ENCODE assay signal across 14 cellular contexts in genomic region chr12:94435511-94435927, GRCh38. TPM values are rescaled to one million over a fixed set of nuclear protein-coding genes. Genes with fewer than 3 reads are reported as not detected.
DNase-seq lines count a peak whose midpoint lies in the region; ATAC-seq and TF ChIP-seq lines count a peak whose summit lies in the region.
"Had no signal": no experiment of that assay in that cellular context is flagged by ENCODE, and none has a peak within 500 bp of the region (broad histone marks: within the 10 kb centered on the region; RNA-seq: fewer than 3 reads in every experiment).

No MANE protein-coding gene starts in this region.

- H3K4me3 ChIP-seq in transverse colon = no peak overlapping the region
- H3K4me3 ChIP-seq: colonic mucosa, hepatocyte had no signal

- ATAC-seq in GM18502 (IDR thresholded peaks at IDR 0.05; ENCODE audit: poor library complexity, unreplicated experiment) (peak; percentile 57), HG03064 (IDR thresholded peaks at IDR 0.05; ENCODE audit: low read depth, unreplicated experiment) (peak; percentile 84), WTC11 (peak; percentile 83), T-cell (replicated peaks in 1 of 4) (no peak)

- intact Hi-C loops in transverse colon (cut with DNase I; ENCODE audit: low total_unique reads) = loop anchor here (5.0 to 10.0 kb wide), 2 partner anchors 208 to 291 kb away; partner anchors contain the start of gene PLXNC1

- H3K4me1 Mint-ChIP-seq in WTC11 = peaks cover 46% of the 10 kb centered on the region
- H3K4me1 Mint-ChIP-seq in T-cell = peaks cover 17 to 35% (median 27%) of the 10 kb centered on the region in 3 donors

- no peak for TF ChIP-seq CTCF in WTC11 (IDR thresholded peaks at IDR 0.05)
- TF ChIP-seq CTCF in transverse colon (IDR thresholded peaks at IDR 0.05) = no peak

- POLR2A ChIA-PET in WTC11 (lab: Charles Lee) = no interaction called here
- POLR2A ChIA-PET in T-cell (lab: Charles Lee) = no interaction called here

- CTCF ChIA-PET in WTC11 (lab: Charles Lee) (interaction anchor here (1.1 to 1.2 kb wide), 2 partner anchors 9 to 72 kb away, joined by 3 to 7 read pairs; no protein-coding TSS in a partner anchor), T-cell (lab: Charles Lee) (interaction anchor here in 1 of 2 donors (0.6 to 0.7 kb wide), 2 partner anchors 170 to 824 kb away, joined by 3 to 4 read pairs; no protein-coding TSS in a partner anchor)

- H3K27ac Mint-ChIP-seq in WTC11 = peak overlapping the region; percentile 73
- no peak overlapping the region for H3K27ac Mint-ChIP-seq in T-cell

- H3K4me3 Mint-ChIP-seq in WTC11 (no peak overlapping the region; the same call in 1 of the 2 replicates), T-cell (peak overlapping the region in 1 of 3 donors; percentile 34)

- H3K9me3 Mint-ChIP-seq in WTC11 (peaks cover 36% of the 10 kb centered on the region), T-cell (peaks cover 12 to 22% (median 12%) of the 10 kb centered on the region in 3 donors)

- H3K27me3 ChIP-seq in transverse colon = no peaks in the 10 kb centered on the region
- H3K27me3 ChIP-seq: colonic mucosa, hepatocyte had no signal

- no peak overlapping the region for H3K27ac ChIP-seq in transverse colon
- H3K27ac ChIP-seq: colonic mucosa, hepatocyte had no signal

- in situ Hi-C loops in transverse colon (cut with MboI; ENCODE audit: low pct_ligation_motif_present in 1 of 4, low pct_unique_long_range_greater_than_20kb in 1 of 4, low sequenced_read_pairs in 3 of 4) = loop anchor here (10.0 to 25.0 kb wide), 2 partner anchors 298 to 301 kb away; partner anchors contain the start of gene PLXNC1 (in 2 of the 4)

- H3K4me1 ChIP-seq in transverse colon = peaks cover 0 to 10% (median 5%) of the 10 kb centered on the region in 4 donors
- H3K4me1 ChIP-seq: colonic mucosa had no signal

- DNase-seq in WTC11 (ENCODE audit: low spot score) (no peak), myocyte (ENCODE audit: low read depth) (peak; percentile 50), glomerular visceral epithelial cell (ENCODE audit: extremely low spot score) (no peak), transverse colon (no peak), T-cell (no peak)
- no peak for DNase-seq in activated effector memory CD4-positive, alpha-beta T cell treated with Interleukin-2 at 50 U/mL for 16 hours
- DNase-seq: activated CD8-positive, alpha-beta memory T cell treated with anti-CD3 and anti-CD28 coated beads, Interleukin-2, amount 50 U/mL, for 4 hours; colonic mucosa; COR-L47; NCI-H1417; SHP77 had no signal

- no peak for TF ChIP-seq EP300 in transverse colon (IDR thresholded peaks at IDR 0.05; ENCODE audit: low read depth)

- peaks cover 6 to 11% of the 10 kb centered on the region in 2 donors for H3K9me3 ChIP-seq in transverse colon
- H3K9me3 ChIP-seq: colonic mucosa had no signal

- TF ChIP-seq POLR2A in transverse colon (IDR thresholded peaks at IDR 0.05) = no peak

- H3K36me3 Mint-ChIP-seq in WTC11 (peaks cover 34% of the 10 kb centered on the region), T-cell (peaks cover 33% of the 10 kb centered on the region)

- 73 to 100% methylated on average over 1 to 5 of the region's 5 CpGs for WGBS in transverse colon (ENCODE audit: low coverage in 1 of 2), 2 donors

- H3K27me3 Mint-ChIP-seq in WTC11 (ENCODE audit: low read depth) (no peaks in the 10 kb centered on the region), T-cell (no peaks in the 10 kb centered on the region)

- H3K36me3 ChIP-seq in transverse colon = no peaks in the 10 kb centered on the region
- H3K36me3 ChIP-seq: colonic mucosa had no signal

TF ChIP-seq in WTC11, 78 proteins besides CTCF, POLR2A, EP300 and RAD21:
- TF ChIP-seq NFYB (CRISPR knock-in tag; conservative IDR thresholded peaks at IDR 0.05; ENCODE audit: low read depth) (0 out of 2 replicates have a peak, but pooled peaks have one; percentile 12), SP1 (CRISPR knock-in tag; conservative IDR thresholded peaks at IDR 0.05) (no peak), PRRX2 (CRISPR knock-in tag; IDR thresholded peaks at IDR 0.05) (no peak), ATF6 (CRISPR knock-in tag; IDR thresholded peaks at IDR 0.05) (no peak), MLX (CRISPR knock-in tag; IDR thresholded peaks at IDR 0.05) (no peak), SMAD4 (CRISPR knock-in tag; IDR thresholded peaks at IDR 0.05) (no peak), NR3C1 (CRISPR knock-in tag; conservative IDR thresholded peaks at IDR 0.05; ENCODE audit: low read depth) (no peak), IRF2 (CRISPR knock-in tag; IDR thresholded peaks at IDR 0.05; ENCODE audit: borderline replicate concordance, low read depth) (no peak), USF2 (CRISPR knock-in tag; IDR thresholded peaks at IDR 0.05) (peak; percentile 34; the same call in 1 of the 2 replicates), ZNF396 (CRISPR knock-in tag; IDR thresholded peaks at IDR 0.05; ENCODE audit: borderline replicate concordance) (no peak), ZMAT4 (CRISPR knock-in tag; IDR thresholded peaks at IDR 0.05) (no peak)
- TF ChIP-seq, protein P1, sequence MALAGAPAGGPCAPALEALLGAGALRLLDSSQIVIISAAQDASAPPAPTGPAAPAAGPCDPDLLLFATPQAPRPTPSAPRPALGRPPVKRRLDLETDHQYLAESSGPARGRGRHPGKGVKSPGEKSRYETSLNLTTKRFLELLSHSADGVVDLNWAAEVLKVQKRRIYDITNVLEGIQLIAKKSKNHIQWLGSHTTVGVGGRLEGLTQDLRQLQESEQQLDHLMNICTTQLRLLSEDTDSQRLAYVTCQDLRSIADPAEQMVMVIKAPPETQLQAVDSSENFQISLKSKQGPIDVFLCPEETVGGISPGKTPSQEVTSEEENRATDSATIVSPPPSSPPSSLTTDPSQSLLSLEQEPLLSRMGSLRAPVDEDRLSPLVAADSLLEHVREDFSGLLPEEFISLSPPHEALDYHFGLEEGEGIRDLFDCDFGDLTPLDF (CRISPR knock-in tag; IDR thresholded peaks at IDR 0.05) = no peak

RNA-seq across cellular contexts. Expression of gene CEP83, which starts 24.1 kb away (rescaled TPM):
- total RNA-seq in WTC11 (2021) = 23.4 to 29.8 TPM (median 26.2 TPM) in 3 replicates
- 9.8 and 14.7 TPM in 2 replicates for total RNA-seq in myocyte
- polyA plus RNA-seq in myocyte (2012) = 3.2 TPM
- total RNA-seq in transverse colon = 100 to 1,000 TPM in 1 of 4 donors, 10 to 100 TPM in 2, 1 to 10 TPM in 1; 3.0 to 104 (median 17.0) TPM
- total RNA-seq in T-cell = 10 to 100 TPM; 12.6 to 17.4 (median 14.6) TPM

Comparison
In these comparisons a context has a peak if more than half of its experiments do, and no peak if none do; other contexts are left out.
1. ATAC-seq: peak in GM18502 (single experiment), HG03064 (single experiment) and WTC11 (single experiment); none in T-cell (0 of 4).